ENCODE assay signal across 26 cellular contexts in the genomic region with DNA sequence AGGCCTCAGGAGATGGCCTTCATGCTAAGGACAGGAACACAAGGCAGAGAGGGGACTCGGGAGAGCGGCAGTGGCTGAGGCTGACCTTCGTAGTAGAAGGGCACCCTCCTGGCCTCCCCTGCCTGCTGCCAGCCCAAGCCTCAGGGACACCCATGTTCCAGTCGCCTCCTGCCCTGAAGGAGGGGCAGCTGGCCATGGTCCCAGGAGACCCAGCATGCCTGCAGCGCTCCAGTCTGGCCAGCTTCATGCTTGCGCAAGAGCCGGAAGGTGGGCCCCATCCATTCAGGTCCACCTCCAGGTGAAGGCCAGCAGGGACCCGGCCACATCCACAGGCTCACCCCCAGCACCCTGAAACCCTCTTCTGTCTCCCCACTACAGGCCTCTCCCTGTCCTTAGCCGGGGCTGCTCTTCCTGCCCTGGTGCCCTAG. TPM values are rescaled to one million over a fixed set of nuclear protein-coding genes. Genes with fewer than 3 reads are reported as not detected.
DNase-seq lines count a peak whose midpoint lies in the region; ATAC-seq and TF ChIP-seq lines count a peak whose summit lies in the region.
"Had no signal": no experiment of that assay in that cellular context is flagged by ENCODE, and none has a peak within 500 bp of the region (broad histone marks: within the 10 kb centered on the region; RNA-seq: fewer than 3 reads in every experiment).

No MANE protein-coding gene starts in this region.

- peaks cover 41% of the 10 kb centered on the region for H3K4me1 ChIP-seq in mesenchymal stem cell (ENCODE audit: control insufficient read depth, insufficient read depth, low read depth, low read length)
- H3K4me1 ChIP-seq: breast epithelium had no signal

- H3K27me3 Mint-ChIP-seq in activated CD8-positive, alpha-beta T cell treated with anti-CD3 and anti-CD28 coated beads for 36 hours, result no peaks in the 10 kb centered on the region
- no peaks in the 10 kb centered on the region for H3K27me3 Mint-ChIP-seq in activated CD8-positive, alpha-beta T cell treated with anti-CD3 and anti-CD28 coated beads, Interleukin-2, amount 10 ng/mL, durations not matched to agents 7 days and 5 days (ENCODE audit: low read depth)
- no peaks in the 10 kb centered on the region for H3K27me3 Mint-ChIP-seq in activated naive CD8-positive, alpha-beta T cell treated with anti-CD3 and anti-CD28 coated beads for 36 hours
- H3K27me3 Mint-ChIP-seq: activated CD4-positive, alpha-beta T cell treated with anti-CD3 and anti-CD28 coated beads for 36 hours; IgD-negative memory B cell; stimulated activated naive CD8-positive, alpha-beta T cell treated with anti-CD3 and anti-CD28 coated beads, Interleukin-15, Interleukin-2, amounts not matched to agents 100 ng/mL and 50 ng/mL, for 24 hours; type B pancreatic cell had no signal

- H3K4me2 ChIP-seq in mesenchymal stem cell (ENCODE audit: low read length, poor library complexity, severe bottlenecking), result no peak overlapping the region

- POLR2A ChIA-PET in activated CD8-positive, alpha-beta T cell treated with anti-CD3 and anti-CD28 coated beads for 36 hours (lab: Charles Lee), result interaction anchor here (0.7 to 6.4 kb wide), 3 partner anchors 8 to 26 kb away, joined by 3 to 55 read pairs (median 3); no protein-coding TSS in a partner anchor
- POLR2A ChIA-PET in activated CD8-positive, alpha-beta T cell treated with anti-CD3 and anti-CD28 coated beads, Interleukin-2, amount 10 ng/mL, durations not matched to agents 7 days and 5 days (lab: Charles Lee), result interaction anchor here (2.0 to 2.1 kb wide), 2 partner anchors 9 to 13 kb away, joined by 6 to 9 read pairs; no protein-coding TSS in a partner anchor

- H3K9me3 ChIP-seq in mesenchymal stem cell (ENCODE audit: control insufficient read depth, low read length), result no peaks in the 10 kb centered on the region
- H3K9me3 ChIP-seq: breast epithelium, heart right ventricle, left lung had no signal

- TF ChIP-seq CTCF in activated CD8-positive, alpha-beta T cell treated with anti-CD3 and anti-CD28 coated beads for 36 hours (IDR thresholded peaks at IDR 0.05), result no peak

- H3K9me3 Mint-ChIP-seq in activated CD8-positive, alpha-beta T cell treated with anti-CD3 and anti-CD28 coated beads for 36 hours, result no peaks in the 10 kb centered on the region
- no peaks in the 10 kb centered on the region for H3K9me3 Mint-ChIP-seq in activated CD8-positive, alpha-beta T cell treated with anti-CD3 and anti-CD28 coated beads, Interleukin-2, amount 10 ng/mL, durations not matched to agents 7 days and 5 days (ENCODE audit: insufficient read depth)
- no peaks in the 10 kb centered on the region for H3K9me3 Mint-ChIP-seq in activated naive CD8-positive, alpha-beta T cell treated with anti-CD3 and anti-CD28 coated beads for 36 hours
- H3K9me3 Mint-ChIP-seq in stimulated activated effector memory CD8-positive, alpha-beta T cell treated with anti-CD3 and anti-CD28 coated beads, Interleukin-12 subunit alpha, Interleukin-12 subunit beta, amount 100 ng/mL, for 72 hours, result no peaks in the 10 kb centered on the region
- H3K9me3 Mint-ChIP-seq: IgD-negative memory B cell; mesothelial cell of epicardium; stimulated activated naive CD8-positive, alpha-beta T cell treated with anti-CD3 and anti-CD28 coated beads, Interleukin-15, Interleukin-2, amounts not matched to agents 100 ng/mL and 50 ng/mL, for 24 hours; type B pancreatic cell had no signal

- H2BK5ac ChIP-seq in mesenchymal stem cell (ENCODE audit: low read depth, low read length, poor library complexity, severe bottlenecking), result no peak overlapping the region

- no peak overlapping the region for H3K9ac ChIP-seq in mesenchymal stem cell (ENCODE audit: low read length)

- H3K4me3 Mint-ChIP-seq in activated CD8-positive, alpha-beta T cell treated with anti-CD3 and anti-CD28 coated beads for 36 hours, result no peak overlapping the region
- no peak overlapping the region for H3K4me3 Mint-ChIP-seq in activated CD8-positive, alpha-beta T cell treated with anti-CD3 and anti-CD28 coated beads, Interleukin-2, amount 10 ng/mL, durations not matched to agents 7 days and 5 days
- no peak overlapping the region for H3K4me3 Mint-ChIP-seq in activated naive CD8-positive, alpha-beta T cell treated with anti-CD3 and anti-CD28 coated beads for 36 hours
- no peak overlapping the region for H3K4me3 Mint-ChIP-seq in stimulated activated effector memory CD8-positive, alpha-beta T cell treated with anti-CD3 and anti-CD28 coated beads, Interleukin-12 subunit alpha, Interleukin-12 subunit beta, amount 100 ng/mL, for 72 hours
- H3K4me3 Mint-ChIP-seq: activated CD4-positive, alpha-beta T cell treated with anti-CD3 and anti-CD28 coated beads for 36 hours; IgD-negative memory B cell; mesothelial cell of epicardium; stimulated activated naive CD8-positive, alpha-beta T cell treated with anti-CD3 and anti-CD28 coated beads, Interleukin-15, Interleukin-2, amounts not matched to agents 100 ng/mL and 50 ng/mL, for 24 hours; type B pancreatic cell had no signal

- no peak for DNase-seq in activated CD8-positive, alpha-beta T cell treated with anti-CD3 and anti-CD28 coated beads for 36 hours
- no peak for DNase-seq in activated CD8-positive, alpha-beta T cell treated with anti-CD3 and anti-CD28 coated beads, Interleukin-2, amount 10 ng/mL, durations not matched to agents 7 days and 5 days
- DNase-seq in activated naive CD8-positive, alpha-beta T cell treated with anti-CD3 and anti-CD28 coated beads for 36 hours, result no peak
- no peak for DNase-seq in mesenchymal stem cell
- no peak for DNase-seq in stimulated activated effector memory CD8-positive, alpha-beta T cell treated with anti-CD3 and anti-CD28 coated beads, Interleukin-12 subunit alpha, Interleukin-12 subunit beta, amount 100 ng/mL, for 72 hours (ENCODE audit: low spot score in 2 of 2)
- DNase-seq in NCI-H2227 treated with DMSO at 0.1 percent for 48 hours (lab: John Stamatoyannopoulos, UW), result no peak
- DNase-seq: activated CD4-positive, alpha-beta T cell treated with anti-CD3 and anti-CD28 coated beads for 36 hours; COR-L47; GOT3; heart right ventricle; left lung; MM.1S; NCI-H1417 treated with DMSO at 0.1 percent for 48 hours; NCI-H510A treated with DMSO at 0.1 percent for 48 hours; NK-92 treated with Interleukin-12 subunit alpha and Interleukin-12 subunit beta, amount 100 ng/mL, for 24 hours; SIG-M5; stimulated activated CD4-positive, alpha-beta T cell treated with anti-CD3 and anti-CD28 coated beads, Interleukin-4, amount 100 ng/mL, for 24 hours; T-helper 1 cell had no signal

- CTCF ChIA-PET in activated CD8-positive, alpha-beta T cell treated with anti-CD3 and anti-CD28 coated beads for 36 hours (lab: Charles Lee), result interaction anchor here (1.1 kb wide), 1 partner anchor 9 kb away, joined by 3 read pairs; no protein-coding TSS in a partner anchor
- CTCF ChIA-PET in activated CD8-positive, alpha-beta T cell treated with anti-CD3 and anti-CD28 coated beads, Interleukin-2, amount 10 ng/mL, durations not matched to agents 7 days and 5 days (lab: Charles Lee), result no interaction called here

- no peak overlapping the region for H4K8ac ChIP-seq in mesenchymal stem cell (ENCODE audit: low read length)

- no peak overlapping the region for H3K4ac ChIP-seq in mesenchymal stem cell (ENCODE audit: low read depth in 1 of 2, low read length in 2 of 2)

- peak overlapping the region; percentile 1 for H4K91ac ChIP-seq in mesenchymal stem cell (ENCODE audit: low read length)

- 91% methylated on average over 9 of the region's 9 CpGs for WGBS in mesenchymal stem cell

- peaks cover 51% of the 10 kb centered on the region for H3K79me1 ChIP-seq in mesenchymal stem cell (replicated peaks; ENCODE audit: low read length, poor library complexity, severe bottlenecking)

- peaks cover 20% of the 10 kb centered on the region for H3K36me3 Mint-ChIP-seq in activated CD8-positive, alpha-beta T cell treated with anti-CD3 and anti-CD28 coated beads for 36 hours (ENCODE audit: low read depth)
- peaks cover 41% of the 10 kb centered on the region for H3K36me3 Mint-ChIP-seq in activated CD8-positive, alpha-beta T cell treated with anti-CD3 and anti-CD28 coated beads, Interleukin-2, amount 10 ng/mL, durations not matched to agents 7 days and 5 days (ENCODE audit: low read depth)
- H3K36me3 Mint-ChIP-seq in activated naive CD8-positive, alpha-beta T cell treated with anti-CD3 and anti-CD28 coated beads for 36 hours, result peaks cover 14% of the 10 kb centered on the region
- H3K36me3 Mint-ChIP-seq in stimulated activated effector memory CD8-positive, alpha-beta T cell treated with anti-CD3 and anti-CD28 coated beads, Interleukin-12 subunit alpha, Interleukin-12 subunit beta, amount 100 ng/mL, for 72 hours, result peaks cover 53% of the 10 kb centered on the region

- no peak overlapping the region for H2AK5ac ChIP-seq in mesenchymal stem cell (ENCODE audit: low read length, severe bottlenecking)

- H3K4me3 ChIP-seq in mesenchymal stem cell (ENCODE audit: insufficient read depth in 1 of 2, low read depth in 1 of 2, low read length in 2 of 2), result no peak overlapping the region
- H3K4me3 ChIP-seq: breast epithelium, heart right ventricle, left lung had no signal

- H3K4me1 Mint-ChIP-seq in activated CD8-positive, alpha-beta T cell treated with anti-CD3 and anti-CD28 coated beads for 36 hours (ENCODE audit: low read depth), result peaks cover 40% of the 10 kb centered on the region
- peaks cover 28% of the 10 kb centered on the region for H3K4me1 Mint-ChIP-seq in activated CD8-positive, alpha-beta T cell treated with anti-CD3 and anti-CD28 coated beads, Interleukin-2, amount 10 ng/mL, durations not matched to agents 7 days and 5 days (ENCODE audit: low read depth)
- H3K4me1 Mint-ChIP-seq in activated naive CD8-positive, alpha-beta T cell treated with anti-CD3 and anti-CD28 coated beads for 36 hours, result peaks cover 23% of the 10 kb centered on the region
- peaks cover 71% of the 10 kb centered on the region for H3K4me1 Mint-ChIP-seq in stimulated activated effector memory CD8-positive, alpha-beta T cell treated with anti-CD3 and anti-CD28 coated beads, Interleukin-12 subunit alpha, Interleukin-12 subunit beta, amount 100 ng/mL, for 72 hours

- peaks cover 34 to 87% of the 10 kb centered on the region in 2 experiments for H3K36me3 ChIP-seq in mesenchymal stem cell (ENCODE audit: control insufficient read depth in 1 of 2, insufficient read depth in 2 of 2, low read depth in 1 of 2, low read length in 2 of 2)
- H3K36me3 ChIP-seq: breast epithelium had no signal

- H2AFZ ChIP-seq in mesenchymal stem cell (ENCODE audit: low read depth, low read length), result no peak overlapping the region

- intact Hi-C loops in activated CD8-positive, alpha-beta T cell treated with anti-CD3 and anti-CD28 coated beads for 36 hours (cut with micrococcal nuclease), result loop anchor here (2.0 kb wide), 1 partner anchor 19 kb away; no protein-coding TSS in a partner anchor

- peak overlapping the region; percentile 52 for H3K27ac Mint-ChIP-seq in activated CD8-positive, alpha-beta T cell treated with anti-CD3 and anti-CD28 coated beads for 36 hours
- H3K27ac Mint-ChIP-seq in activated CD8-positive, alpha-beta T cell treated with anti-CD3 and anti-CD28 coated beads, Interleukin-2, amount 10 ng/mL, durations not matched to agents 7 days and 5 days, result no peak overlapping the region
- H3K27ac Mint-ChIP-seq in activated naive CD8-positive, alpha-beta T cell treated with anti-CD3 and anti-CD28 coated beads for 36 hours, result peak overlapping the region; percentile 63
- peak overlapping the region; percentile 93 for H3K27ac Mint-ChIP-seq in stimulated activated effector memory CD8-positive, alpha-beta T cell treated with anti-CD3 and anti-CD28 coated beads, Interleukin-12 subunit alpha, Interleukin-12 subunit beta, amount 100 ng/mL, for 72 hours
- H3K27ac Mint-ChIP-seq: mesothelial cell of epicardium, type B pancreatic cell had no signal

- no peak overlapping the region for H2BK120ac ChIP-seq in mesenchymal stem cell (ENCODE audit: low read depth, low read length)

- H3K23ac ChIP-seq in mesenchymal stem cell (ENCODE audit: low read length in 2 of 2), result no peak overlapping the region

- no peak overlapping the region for H3K27ac ChIP-seq in mesenchymal stem cell (ENCODE audit: low read length, poor library complexity, severe bottlenecking)
- H3K27ac ChIP-seq: 22Rv1, heart right ventricle, left lung had no signal

- no peak overlapping the region for H3K14ac ChIP-seq in mesenchymal stem cell (ENCODE audit: low read length in 2 of 2)

- H2BK12ac ChIP-seq in mesenchymal stem cell (ENCODE audit: low read length in 2 of 2), result no peak overlapping the region

- no peak overlapping the region for H2BK15ac ChIP-seq in mesenchymal stem cell (ENCODE audit: low read depth, poor library complexity, severe bottlenecking)

- no peak overlapping the region for H3K18ac ChIP-seq in mesenchymal stem cell (ENCODE audit: low read depth in 1 of 2, low read length in 2 of 2)

- H3K27me3 ChIP-seq in mesenchymal stem cell (ENCODE audit: control insufficient read depth in 1 of 2, insufficient read depth in 1 of 2, low read length in 2 of 2), result no peaks in the 10 kb centered on the region
- H3K27me3 ChIP-seq: breast epithelium, heart right ventricle, left lung had no signal

- ATAC-seq in activated CD8-positive, alpha-beta T cell treated with anti-CD3 and anti-CD28 coated beads for 36 hours, result no peak
- no peak for ATAC-seq in activated CD8-positive, alpha-beta T cell treated with anti-CD3 and anti-CD28 coated beads, Interleukin-2, amount 10 ng/mL, durations not matched to agents 7 days and 5 days
- no peak for ATAC-seq in stimulated activated effector memory CD8-positive, alpha-beta T cell treated with anti-CD3 and anti-CD28 coated beads, Interleukin-12 subunit alpha, Interleukin-12 subunit beta, amount 100 ng/mL, for 72 hours
- ATAC-seq in esophagus mucosa (no peak), HG03196 (IDR thresholded peaks at IDR 0.05; ENCODE audit: unreplicated experiment) (no peak)
- ATAC-seq: activated CD4-positive, alpha-beta T cell treated with anti-CD3 and anti-CD28 coated beads for 36 hours; heart right ventricle; left lung had no signal

RNA-seq across cellular contexts. Expression of gene BIN1, which starts 35.0 kb away (rescaled TPM):
- total RNA-seq in activated CD8-positive, alpha-beta T cell treated with anti-CD3 and anti-CD28 coated beads for 36 hours, result 100 to 1,000 TPM in 1 of 2 experiments, 10 to 100 TPM in 1; 95.2 to 102 TPM
- total RNA-seq in activated CD8-positive, alpha-beta T cell treated with anti-CD3 and anti-CD28 coated beads, Interleukin-2, amount 10 ng/mL, durations not matched to agents 7 days and 5 days, result 100 to 1,000 TPM; 125 to 127 TPM
- 100 to 1,000 TPM in 1 of 2 experiments, 10 to 100 TPM in 1; 98.8 to 101 TPM for total RNA-seq in activated naive CD8-positive, alpha-beta T cell treated with anti-CD3 and anti-CD28 coated beads for 36 hours
- polyA plus RNA-seq in mesenchymal stem cell (2013, experiment 1 of 2), result 61.3 TPM
- polyA plus RNA-seq in mesenchymal stem cell (2013, experiment 2 of 2), result 58.6 TPM
- total RNA-seq in esophagus mucosa, result 4.5 TPM

Comparison
In these comparisons a context has a peak if more than half of its experiments do, and no peak if none do; other contexts are left out.
1. RNA of gene BIN1, which starts 35.0 kb away (total RNA-seq): 125 to 127 TPM in activated CD8-positive, alpha-beta T cell treated with anti-CD3 and anti-CD28 coated beads, Interleukin-2, amount 10 ng/mL, durations not matched to agents 7 days and 5 days, 95.2 to 102 TPM in activated CD8-positive, alpha-beta T cell treated with anti-CD3 and anti-CD28 coated beads for 36 hours and 98.8 to 101 TPM in activated naive CD8-positive, alpha-beta T cell treated with anti-CD3 and anti-CD28 coated beads for 36 hours; 4.5 TPM in esophagus mucosa (single experiment); every median in the first group is over 10 times any median in the second.